In genomic region chr14:102063092-102063807, GRCh38 we compare ENCODE assay signal across 8 cellular contexts. TPM values are rescaled to one million over a fixed set of nuclear protein-coding genes. Genes with fewer than 3 reads are reported as not detected.
A peak's percentile ranks its signal among the peaks of the same experiment; 100 is the strongest.
DNase-seq lines count a peak whose midpoint lies in the region; ATAC-seq and TF ChIP-seq lines count a peak whose summit lies in the region.

No MANE protein-coding gene starts in this region.

- no peak for TF ChIP-seq POLR2A in lower leg skin (IDR thresholded peaks at IDR 0.05)

- 12 to 17% methylated on average over 26 of the region's 26 CpGs for WGBS in lower leg skin, 2 donors

- no peak for TF ChIP-seq CTCF in lower leg skin (IDR thresholded peaks at IDR 0.05)

- intact Hi-C loops in lower leg skin (cut with DNase I; ENCODE audit: low total_unique reads), result no loop called here

- peak; percentile 50 for ATAC-seq in HG02642 (IDR thresholded peaks at IDR 0.05; ENCODE audit: poor library complexity, unreplicated experiment)
- ATAC-seq in HG02798 (IDR thresholded peaks at IDR 0.05; ENCODE audit: poor library complexity, unreplicated experiment), result no peak

- H3K4me3 ChIP-seq in lower leg skin (ENCODE audit: low read depth, poor library complexity, severe bottlenecking), result no peak overlapping the region

- DNase-seq in DMS 273 (lab: John Stamatoyannopoulos, UW; ENCODE audit: unreplicated experiment) (peak; percentile 96), NCI-H524 treated with DMSO at 0.1 percent for 48 hours (lab: John Stamatoyannopoulos, UW) (peak; percentile 96), dermis microvascular lymphatic vessel endothelial cell (ENCODE audit: low read depth in 2 of 2) (peak; percentile 89 to 92), lower leg skin (ENCODE audit: low spot score in 2 of 2) (peak; percentile 89 to 97)
- DNase-seq in activated CD4-positive, alpha-beta T cell treated with anti-CD3 and anti-CD28 coated beads, Interleukin-2, amount 50 U/mL, for 1 hour, result peak; percentile 66
- peak; percentile 40 to 55 (median 43) for DNase-seq in stimulated activated CD4-positive, alpha-beta T cell treated with anti-CD3 and anti-CD28 coated beads, TNF-alpha, amount 100 ng/mL, for 48 hours (ENCODE audit: low read depth in 3 of 3)

RNA-seq across cellular contexts. Expression of gene HSP90AA1, which starts 23.6 kb away (rescaled TPM):
- 253 and 261 TPM in 2 replicates for total RNA-seq in dermis microvascular lymphatic vessel endothelial cell
- total RNA-seq in lower leg skin, result 100 to 1,000 TPM; 196 to 301 (median 255) TPM

Comparison
In these comparisons a context has a peak if more than half of its experiments do, and no peak if none do; other contexts are left out.
1. DNase-seq: peak in every context shown above with its lines; median percentile 96 in DMS 273; 96 in NCI-H524 treated with DMSO at 0.1 percent for 48 hours; 93 in lower leg skin; 90 in dermis microvascular lymphatic vessel endothelial cell; 66 in activated CD4-positive, alpha-beta T cell treated with anti-CD3 and anti-CD28 coated beads, Interleukin-2, amount 50 U/mL, for 1 hour; 43 in stimulated activated CD4-positive, alpha-beta T cell treated with anti-CD3 and anti-CD28 coated beads, TNF-alpha, amount 100 ng/mL, for 48 hours.